ENCODE assay signal across 16 cellular contexts in the genomic region with DNA sequence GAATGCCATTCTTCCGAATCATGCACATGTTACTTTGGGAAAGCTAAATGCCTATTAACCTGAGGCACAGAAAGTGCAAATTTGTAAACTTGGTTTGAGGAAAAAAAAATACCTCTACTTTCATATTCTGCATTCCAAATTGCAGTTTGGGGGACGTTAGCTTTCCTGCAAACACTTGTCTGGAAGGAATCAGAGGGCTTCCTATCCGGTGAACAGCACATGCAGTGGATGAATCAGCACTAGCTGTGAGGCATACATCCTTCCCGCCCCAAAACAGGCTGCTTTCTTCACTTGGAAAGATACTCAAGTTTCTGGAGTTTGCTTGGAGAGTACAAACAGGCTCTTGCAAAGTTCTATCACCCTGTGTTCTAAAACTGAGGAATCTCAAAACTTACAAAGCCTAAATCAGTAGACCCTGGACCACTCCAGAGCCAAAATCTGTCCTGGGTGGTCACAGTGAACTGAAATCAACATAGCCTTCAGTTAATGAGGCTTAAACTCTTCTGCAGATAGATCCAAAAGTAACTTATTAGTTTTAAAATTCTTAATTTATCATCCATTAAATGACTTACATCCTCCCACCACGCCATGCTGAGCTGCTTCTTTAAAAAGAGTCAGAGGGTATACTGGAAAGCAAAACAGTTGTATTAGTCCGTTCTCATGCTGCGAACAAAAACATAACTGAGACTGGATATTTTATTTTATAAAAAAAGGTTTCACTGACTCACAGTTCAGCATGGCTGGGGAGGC.
A peak's percentile ranks its signal among the peaks of the same experiment; 100 is the strongest.
DNase-seq lines count a peak whose midpoint lies in the region; ATAC-seq and TF ChIP-seq lines count a peak whose summit lies in the region.
"Had no signal": no experiment of that assay in that cellular context is flagged by ENCODE, and none has a peak within 500 bp of the region (broad histone marks: within the 10 kb centered on the region; RNA-seq: fewer than 3 reads in every experiment).

No MANE protein-coding gene starts in this region.

- no peak for TF ChIP-seq EP300 in gastroesophageal sphincter (IDR thresholded peaks at IDR 0.05)

- no peak overlapping the region for H3K27ac ChIP-seq in gastroesophageal sphincter
- H3K27ac ChIP-seq: tibial nerve had no signal

- in situ Hi-C loops in astrocyte of the spinal cord (cut with HindIII; ENCODE audit: low sequenced_read_pairs), result no loop called here

- no peak for TF ChIP-seq POLR2A in gastroesophageal sphincter (IDR thresholded peaks at IDR 0.05)

- no peaks in the 10 kb centered on the region for H3K27me3 ChIP-seq in gastroesophageal sphincter
- H3K27me3 ChIP-seq: tibial nerve had no signal

- H3K4me3 ChIP-seq in astrocyte of the spinal cord (ENCODE audit: low read depth, low read length) (no peak overlapping the region), gastroesophageal sphincter (no peak overlapping the region)
- H3K4me3 ChIP-seq: tibial nerve had no signal

- 38 to 53% methylated on average over 6 to 7 of the region's 7 CpGs for WGBS in gastroesophageal sphincter (ENCODE audit: low coverage in 1 of 2), 2 donors

- H3K9me3 ChIP-seq in gastroesophageal sphincter, result no peaks in the 10 kb centered on the region
- H3K9me3 ChIP-seq: tibial nerve had no signal

- H3K4me1 ChIP-seq in gastroesophageal sphincter, result no peaks in the 10 kb centered on the region

- ATAC-seq in HG02885 (IDR thresholded peaks at IDR 0.05; ENCODE audit: poor library complexity, unreplicated experiment), result no peak
- ATAC-seq in gastroesophageal sphincter, result no peak
- ATAC-seq in activated CD4-positive, CD25-positive, alpha-beta regulatory T cell treated with anti-CD3 and anti-CD28 coated beads, Interleukin-2, amount 50 U/mL, for 24 hours, result no peak
- ATAC-seq in GM19328 (IDR thresholded peaks at IDR 0.05; ENCODE audit: unreplicated experiment), result no peak
- ATAC-seq: activated CD8-positive, alpha-beta memory T cell treated with anti-CD3 and anti-CD28 coated beads, Interleukin-2, amount 10 ng/mL, durations not matched to agents 7 days and 5 days; HepG2; natural killer cell; right cardiac atrium had no signal

- TF ChIP-seq CTCF in astrocyte of the spinal cord (IDR thresholded peaks at IDR 0.05; ENCODE audit: low read depth, low read length) (no peak), gastroesophageal sphincter (IDR thresholded peaks at IDR 0.05) (no peak)

- DNase-seq in HT1080 (ENCODE audit: low read depth), result peak; percentile 83
- peak; percentile 80 for DNase-seq in astrocyte of the spinal cord (ENCODE audit: low read depth, low spot score)
- DNase-seq in glomerular visceral epithelial cell (ENCODE audit: extremely low spot score), result peak; percentile 70
- DNase-seq: activated CD8-positive, alpha-beta memory T cell treated with anti-CD3 and anti-CD28 coated beads, Interleukin-2, amount 10 ng/mL, durations not matched to agents 7 days and 5 days; activated naive CD4-positive, alpha-beta T cell; CD4-positive, alpha-beta memory T cell; natural killer cell; NCI-H1105 treated with DMSO at 0.1 percent for 48 hours; right cardiac atrium; stimulated activated CD4-positive, alpha-beta T cell treated with anti-CD3 and anti-CD28 coated beads, Interleukin-2, amount 100 ng/mL, for 48 hours had no signal

- no peaks in the 10 kb centered on the region for H3K36me3 ChIP-seq in gastroesophageal sphincter
- H3K36me3 ChIP-seq: tibial nerve had no signal
